In the genomic region with DNA sequence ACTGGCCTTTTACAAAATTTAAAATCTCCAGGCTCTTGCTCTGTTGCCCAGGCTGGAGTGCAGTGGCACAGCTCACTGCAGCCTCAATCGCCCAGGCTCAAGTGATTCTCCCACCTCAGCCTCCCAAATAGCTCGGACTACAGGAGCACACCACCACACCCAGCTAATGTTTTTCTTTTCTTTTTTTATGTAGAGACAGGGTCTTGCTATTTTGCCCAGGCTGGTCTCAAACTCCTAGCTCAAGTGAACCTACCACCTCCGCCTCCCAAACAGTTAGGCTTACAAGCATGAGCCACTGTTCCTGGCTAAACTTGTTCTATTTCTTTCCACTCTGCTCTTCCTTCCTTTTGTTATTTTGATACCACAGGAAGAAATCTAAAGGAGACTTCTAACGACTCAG, we compare ENCODE assay signal across 20 cellular contexts. TPM values are rescaled to one million over a fixed set of nuclear protein-coding genes. Genes with fewer than 3 reads are reported as not detected.
"Had no signal": no experiment of that assay in that cellular context is flagged by ENCODE, and none has a peak within 500 bp of the region (broad histone marks: within the 10 kb centered on the region; RNA-seq: fewer than 3 reads in every experiment).

No MANE protein-coding gene starts in this region.

- ATAC-seq: esophagus mucosa; gastrocnemius medialis; left colon; left ventricle myocardium superior; naive thymus-derived CD4-positive, alpha-beta T cell; psoas muscle; right lobe of liver had no signal

- H3K4me1 ChIP-seq: gastrocnemius medialis, psoas muscle, right lobe of liver, uterus had no signal

- H3K27me3 ChIP-seq: gastrocnemius medialis, right lobe of liver, uterus had no signal

- H3K4me3 Mint-ChIP-seq: naive thymus-derived CD4-positive, alpha-beta T cell; nephron progenitor cell; type B pancreatic cell had no signal

- H3K9me3 Mint-ChIP-seq: naive thymus-derived CD4-positive, alpha-beta T cell had no signal

- DNase-seq: effector CD4-positive, alpha-beta T cell; gastrocnemius medialis; left colon; left ventricle myocardium superior; mesenchymal stem cell; naive thymus-derived CD4-positive, alpha-beta T cell; nephron progenitor cell; psoas muscle; retina; right lobe of liver; stimulated activated CD4-positive, alpha-beta T cell treated with anti-CD3 and anti-CD28 coated beads, Interleukin-4, amount 100 ng/mL, for 24 hours; stimulated activated naive CD4-positive, alpha-beta T cell; uterus had no signal

- H3K27me3 Mint-ChIP-seq: naive thymus-derived CD4-positive, alpha-beta T cell; type B pancreatic cell had no signal

- H3K4me1 Mint-ChIP-seq: nephron progenitor cell had no signal

- H3K27ac ChIP-seq: coronary artery, gastrocnemius medialis, parathyroid adenoma, psoas muscle, right lobe of liver, uterus had no signal

- H3K9me3 ChIP-seq: gastrocnemius medialis, psoas muscle, right lobe of liver, uterus had no signal

- H3K4me3 ChIP-seq: coronary artery, gastrocnemius medialis, lung, psoas muscle, right lobe of liver, uterus had no signal

- H3K36me3 ChIP-seq: gastrocnemius medialis, uterus had no signal

- H3K27ac Mint-ChIP-seq: naive thymus-derived CD4-positive, alpha-beta T cell; nephron progenitor cell; type B pancreatic cell had no signal

RNA-seq across cellular contexts. Expression of a gene that starts 50.3 kb away (rescaled TPM):
- total RNA-seq: esophagus mucosa, left colon, mononuclear cell, omental fat pad had no signal
